1 cellular context compared by ENCODE assay signal in genomic region chr21:34994646-34995631, GRCh38.
TF ChIP-seq lines count a peak whose summit lies in the region.

No MANE protein-coding gene starts in this region.

TF ChIP-seq in K562, 482 proteins besides CTCF, POLR2A, EP300 and RAD21 (continued from another document and continues in another):
- TF ChIP-seq PATZ1 (CRISPR knock-in tag; IDR thresholded peaks at IDR 0.05; ENCODE audit: borderline replicate concordance): no peak
- no peak for TF ChIP-seq RBM22 (IDR thresholded peaks at IDR 0.05; ENCODE audit: low read depth, low read length, poor library complexity, severe bottlenecking)
- TF ChIP-seq ZBTB40 (IDR thresholded peaks at IDR 0.05): no peak
- no peak for TF ChIP-seq ZBTB40 (CRISPR knock-in tag; IDR thresholded peaks at IDR 0.05)
- TF ChIP-seq SNRNP70 (optimal IDR thresholded peaks at IDR 0.05; ENCODE audit: low read depth, low read length): no peak
- no peak for TF ChIP-seq ZNF778 (CRISPR knock-in tag; IDR thresholded peaks at IDR 0.05)
- no peak for TF ChIP-seq CC2D1A (IDR thresholded peaks at IDR 0.05)
- no peak for TF ChIP-seq NFIX (CRISPR knock-in tag; IDR thresholded peaks at IDR 0.05; ENCODE audit: low read depth)
- TF ChIP-seq FOXO4 (CRISPR knock-in tag; IDR thresholded peaks at IDR 0.05): no peak
- TF ChIP-seq ZBTB17 (CRISPR knock-in tag; IDR thresholded peaks at IDR 0.05): peak; percentile 65; the same call in 1 of the 2 replicates
- TF ChIP-seq, protein P1, sequence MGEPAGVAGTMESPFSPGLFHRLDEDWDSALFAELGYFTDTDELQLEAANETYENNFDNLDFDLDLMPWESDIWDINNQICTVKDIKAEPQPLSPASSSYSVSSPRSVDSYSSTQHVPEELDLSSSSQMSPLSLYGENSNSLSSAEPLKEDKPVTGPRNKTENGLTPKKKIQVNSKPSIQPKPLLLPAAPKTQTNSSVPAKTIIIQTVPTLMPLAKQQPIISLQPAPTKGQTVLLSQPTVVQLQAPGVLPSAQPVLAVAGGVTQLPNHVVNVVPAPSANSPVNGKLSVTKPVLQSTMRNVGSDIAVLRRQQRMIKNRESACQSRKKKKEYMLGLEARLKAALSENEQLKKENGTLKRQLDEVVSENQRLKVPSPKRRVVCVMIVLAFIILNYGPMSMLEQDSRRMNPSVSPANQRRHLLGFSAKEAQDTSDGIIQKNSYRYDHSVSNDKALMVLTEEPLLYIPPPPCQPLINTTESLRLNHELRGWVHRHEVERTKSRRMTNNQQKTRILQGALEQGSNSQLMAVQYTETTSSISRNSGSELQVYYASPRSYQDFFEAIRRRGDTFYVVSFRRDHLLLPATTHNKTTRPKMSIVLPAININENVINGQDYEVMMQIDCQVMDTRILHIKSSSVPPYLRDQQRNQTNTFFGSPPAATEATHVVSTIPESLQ (CRISPR knock-in tag; IDR thresholded peaks at IDR 0.05): no peak
- TF ChIP-seq, protein P2, sequence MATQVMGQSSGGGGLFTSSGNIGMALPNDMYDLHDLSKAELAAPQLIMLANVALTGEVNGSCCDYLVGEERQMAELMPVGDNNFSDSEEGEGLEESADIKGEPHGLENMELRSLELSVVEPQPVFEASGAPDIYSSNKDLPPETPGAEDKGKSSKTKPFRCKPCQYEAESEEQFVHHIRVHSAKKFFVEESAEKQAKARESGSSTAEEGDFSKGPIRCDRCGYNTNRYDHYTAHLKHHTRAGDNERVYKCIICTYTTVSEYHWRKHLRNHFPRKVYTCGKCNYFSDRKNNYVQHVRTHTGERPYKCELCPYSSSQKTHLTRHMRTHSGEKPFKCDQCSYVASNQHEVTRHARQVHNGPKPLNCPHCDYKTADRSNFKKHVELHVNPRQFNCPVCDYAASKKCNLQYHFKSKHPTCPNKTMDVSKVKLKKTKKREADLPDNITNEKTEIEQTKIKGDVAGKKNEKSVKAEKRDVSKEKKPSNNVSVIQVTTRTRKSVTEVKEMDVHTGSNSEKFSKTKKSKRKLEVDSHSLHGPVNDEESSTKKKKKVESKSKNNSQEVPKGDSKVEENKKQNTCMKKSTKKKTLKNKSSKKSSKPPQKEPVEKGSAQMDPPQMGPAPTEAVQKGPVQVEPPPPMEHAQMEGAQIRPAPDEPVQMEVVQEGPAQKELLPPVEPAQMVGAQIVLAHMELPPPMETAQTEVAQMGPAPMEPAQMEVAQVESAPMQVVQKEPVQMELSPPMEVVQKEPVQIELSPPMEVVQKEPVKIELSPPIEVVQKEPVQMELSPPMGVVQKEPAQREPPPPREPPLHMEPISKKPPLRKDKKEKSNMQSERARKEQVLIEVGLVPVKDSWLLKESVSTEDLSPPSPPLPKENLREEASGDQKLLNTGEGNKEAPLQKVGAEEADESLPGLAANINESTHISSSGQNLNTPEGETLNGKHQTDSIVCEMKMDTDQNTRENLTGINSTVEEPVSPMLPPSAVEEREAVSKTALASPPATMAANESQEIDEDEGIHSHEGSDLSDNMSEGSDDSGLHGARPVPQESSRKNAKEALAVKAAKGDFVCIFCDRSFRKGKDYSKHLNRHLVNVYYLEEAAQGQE (CRISPR knock-in tag; IDR thresholded peaks at IDR 0.05; ENCODE audit: low read depth): no peak
- TF ChIP-seq, protein P3, sequence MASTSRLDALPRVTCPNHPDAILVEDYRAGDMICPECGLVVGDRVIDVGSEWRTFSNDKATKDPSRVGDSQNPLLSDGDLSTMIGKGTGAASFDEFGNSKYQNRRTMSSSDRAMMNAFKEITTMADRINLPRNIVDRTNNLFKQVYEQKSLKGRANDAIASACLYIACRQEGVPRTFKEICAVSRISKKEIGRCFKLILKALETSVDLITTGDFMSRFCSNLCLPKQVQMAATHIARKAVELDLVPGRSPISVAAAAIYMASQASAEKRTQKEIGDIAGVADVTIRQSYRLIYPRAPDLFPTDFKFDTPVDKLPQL (IDR thresholded peaks at IDR 0.05; ENCODE audit: extremely low read depth, insufficient read length): no peak
- TF ChIP-seq CBX8 (IDR thresholded peaks at IDR 0.05; ENCODE audit: borderline replicate concordance, extremely low read depth, low read depth, low read length, poor library complexity, severe bottlenecking): no peak
- TF ChIP-seq SMAD4 (CRISPR knock-in tag; conservative IDR thresholded peaks at IDR 0.05): no peak
- peak; percentile 81; the same call in 1 of the 2 replicates for TF ChIP-seq HSF4 (CRISPR knock-in tag; IDR thresholded peaks at IDR 0.05; ENCODE audit: borderline replicate concordance)
- TF ChIP-seq ZNF12 (CRISPR knock-in tag; IDR thresholded peaks at IDR 0.05): no peak
- TF ChIP-seq FOXJ2 (tag; IDR thresholded peaks at IDR 0.05): no peak
- TF ChIP-seq ETS2 (tag; IDR thresholded peaks at IDR 0.05; ENCODE audit: borderline replicate concordance, poor library complexity, severe bottlenecking): no peak
- no peak for TF ChIP-seq ZKSCAN8 (CRISPR knock-in tag; IDR thresholded peaks at IDR 0.05)
- TF ChIP-seq KLF13 (tag; IDR thresholded peaks at IDR 0.05; ENCODE audit: borderline replicate concordance, low read depth): no peak
- TF ChIP-seq TAF9B (IDR thresholded peaks at IDR 0.05; ENCODE audit: partially characterized antibody): no peak
- TF ChIP-seq HNRNPUL1 (IDR thresholded peaks at IDR 0.05; ENCODE audit: low read length): no peak
- TF ChIP-seq FUS (optimal IDR thresholded peaks at IDR 0.05; ENCODE audit: low read depth, low read length): no peak
- TF ChIP-seq, protein P4, sequence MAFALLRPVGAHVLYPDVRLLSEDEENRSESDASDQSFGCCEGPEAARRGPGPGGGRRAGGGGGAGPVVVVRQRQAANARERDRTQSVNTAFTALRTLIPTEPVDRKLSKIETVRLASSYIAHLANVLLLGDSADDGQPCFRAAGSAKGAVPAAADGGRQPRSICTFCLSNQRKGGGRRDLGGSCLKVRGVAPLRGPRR (CRISPR knock-in tag; IDR thresholded peaks at IDR 0.05): no peak
- TF ChIP-seq MAFK (IDR thresholded peaks at IDR 0.05; ENCODE audit: low read length): no peak
- TF ChIP-seq MCM3 (IDR thresholded peaks at IDR 0.05): no peak
- no peak for TF ChIP-seq ZNF785 (CRISPR knock-in tag; IDR thresholded peaks at IDR 0.05)
- TF ChIP-seq, protein P5, sequence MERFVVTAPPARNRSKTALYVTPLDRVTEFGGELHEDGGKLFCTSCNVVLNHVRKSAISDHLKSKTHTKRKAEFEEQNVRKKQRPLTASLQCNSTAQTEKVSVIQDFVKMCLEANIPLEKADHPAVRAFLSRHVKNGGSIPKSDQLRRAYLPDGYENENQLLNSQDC (CRISPR knock-in tag; IDR thresholded peaks at IDR 0.05): no peak
- TF ChIP-seq, protein P6, sequence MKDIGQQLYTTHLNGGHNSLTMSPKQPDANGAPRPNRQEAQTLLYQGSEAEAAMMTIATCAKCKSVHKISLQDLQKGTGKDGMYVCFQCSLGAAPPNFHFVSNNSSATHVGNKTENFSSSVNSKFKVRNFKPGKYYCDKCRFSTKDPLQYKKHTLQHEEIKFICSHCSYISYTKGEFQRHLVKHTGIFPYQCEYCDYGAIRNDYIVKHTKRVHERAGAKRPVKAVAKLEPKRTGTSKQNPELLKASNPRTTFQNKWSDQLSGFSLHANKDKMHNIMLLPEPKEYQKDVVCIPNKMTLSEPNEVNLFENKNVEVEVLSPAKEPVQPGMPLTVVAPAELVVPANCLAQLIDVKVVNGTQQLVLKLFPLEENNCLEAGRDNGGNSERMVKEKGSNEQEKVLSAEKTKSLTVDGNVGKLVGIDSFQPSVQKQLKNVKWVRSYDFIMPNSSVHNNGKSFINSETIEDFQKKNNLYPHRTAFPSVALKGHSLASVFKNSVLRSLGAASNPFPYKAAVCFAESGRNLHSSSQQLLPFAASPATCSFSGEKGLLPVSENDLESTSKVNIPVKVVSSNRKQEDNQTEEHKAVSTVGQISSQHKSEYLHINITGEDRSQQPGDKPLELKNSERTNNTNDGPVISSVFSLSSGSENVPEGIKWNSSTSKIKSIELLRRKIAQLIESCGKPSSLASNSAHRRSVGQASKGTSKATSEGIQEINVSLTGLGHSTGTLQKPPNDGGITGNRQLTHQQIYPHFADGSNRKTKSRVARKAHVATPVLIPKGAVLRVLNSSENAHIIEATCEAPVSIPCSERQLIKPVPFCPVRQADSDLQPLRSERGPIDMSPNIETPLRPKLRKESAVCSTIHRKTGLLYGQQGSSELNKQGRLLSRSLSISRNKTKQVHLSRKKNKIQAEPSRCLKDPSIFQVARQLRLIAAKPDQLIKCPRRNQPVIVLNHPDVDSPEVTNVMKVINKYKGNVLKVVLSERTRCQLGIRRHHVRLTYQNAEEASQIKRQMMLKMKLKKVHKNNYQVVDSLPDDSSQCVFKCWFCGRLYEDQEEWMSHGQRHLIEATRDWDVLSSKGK (CRISPR knock-in tag; IDR thresholded peaks at IDR 0.05): no peak
- no peak for TF ChIP-seq JUNB (CRISPR knock-in tag; conservative IDR thresholded peaks at IDR 0.05)
- no peak for TF ChIP-seq TGIF2 (CRISPR knock-in tag; IDR thresholded peaks at IDR 0.05)
- TF ChIP-seq ZNF3 (CRISPR knock-in tag; IDR thresholded peaks at IDR 0.05): no peak
- TF ChIP-seq, protein P7, sequence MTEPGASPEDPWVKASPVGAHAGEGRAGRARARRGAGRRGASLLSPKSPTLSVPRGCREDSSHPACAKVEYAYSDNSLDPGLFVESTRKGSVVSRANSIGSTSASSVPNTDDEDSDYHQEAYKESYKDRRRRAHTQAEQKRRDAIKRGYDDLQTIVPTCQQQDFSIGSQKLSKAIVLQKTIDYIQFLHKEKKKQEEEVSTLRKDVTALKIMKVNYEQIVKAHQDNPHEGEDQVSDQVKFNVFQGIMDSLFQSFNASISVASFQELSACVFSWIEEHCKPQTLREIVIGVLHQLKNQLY (CRISPR knock-in tag; conservative IDR thresholded peaks at IDR 0.05): no peak
- no peak for TF ChIP-seq PHB2 (IDR thresholded peaks at IDR 0.05; ENCODE audit: low read depth)
